ENCODE assay signal across 20 cellular contexts in genomic region chr16:56116577-56116964, GRCh38.
A peak's percentile ranks its signal among the peaks of the same experiment; 100 is the strongest.
DNase-seq lines count a peak whose midpoint lies in the region; ATAC-seq and TF ChIP-seq lines count a peak whose summit lies in the region.
"Had no signal": no experiment of that assay in that cellular context is flagged by ENCODE, and none has a peak within 500 bp of the region (broad histone marks: within the 10 kb centered on the region; RNA-seq: fewer than 3 reads in every experiment).

No MANE protein-coding gene starts in this region.

- no CpG with 5 or more reads among the region's 1 CpG for WGBS in mesendoderm (ENCODE audit: extremely low coverage, insufficient coverage, low lambda C conversion rate)

- H3K79me1 ChIP-seq in mesendoderm (ENCODE audit: low read length) = no peaks in the 10 kb centered on the region

- H3K36me3 Mint-ChIP-seq in endothelial cell (ENCODE audit: low read depth, unreplicated experiment) = no peaks in the 10 kb centered on the region
- H3K36me3 Mint-ChIP-seq: CD8-positive, alpha-beta memory T cell had no signal

- H3K27ac ChIP-seq in mesendoderm (ENCODE audit: low read depth, low read length) = no peak overlapping the region
- peak overlapping the region; percentile 22 for H3K27ac ChIP-seq in temporal lobe (ENCODE audit: low read depth, low read length)
- H3K27ac ChIP-seq: C4-2B, Peyer's patch, SJCRH30 had no signal

- no peaks in the 10 kb centered on the region for H3K36me3 ChIP-seq in mesendoderm (ENCODE audit: control insufficient read depth, insufficient read depth, low read length)
- H3K36me3 ChIP-seq in BE2C = no peaks in the 10 kb centered on the region
- H3K36me3 ChIP-seq: Peyer's patch, SJCRH30 had no signal

- H2AK5ac ChIP-seq in mesendoderm (ENCODE audit: low read length) = no peak overlapping the region

- H3K4me3 ChIP-seq in mesendoderm (ENCODE audit: low read length) (no peak overlapping the region), BE2C (ENCODE audit: low read depth, low read length) (no peak overlapping the region)
- H3K4me3 ChIP-seq: Peyer's patch, SJCRH30 had no signal

- no peak overlapping the region for H2BK120ac ChIP-seq in mesendoderm (ENCODE audit: low read depth, low read length)

- H3K56ac ChIP-seq in mesendoderm (ENCODE audit: low read length) = no peak overlapping the region

- no peak overlapping the region for H4K8ac ChIP-seq in mesendoderm (ENCODE audit: low read depth, low read length)

- no peak for ATAC-seq in GM18511 (IDR thresholded peaks at IDR 0.05; ENCODE audit: unreplicated experiment)
- ATAC-seq: HepG2 had no signal

- no peak overlapping the region for H3K9ac ChIP-seq in mesendoderm (ENCODE audit: low read length)

- peaks cover 17% of the 10 kb centered on the region for H3K4me1 Mint-ChIP-seq in endothelial cell (ENCODE audit: unreplicated experiment)

- H3K27me3 ChIP-seq in mesendoderm (ENCODE audit: insufficient read depth, low read length, poor library complexity) (no peaks in the 10 kb centered on the region), BE2C (no peaks in the 10 kb centered on the region)
- H3K27me3 ChIP-seq: Peyer's patch, SJCRH30 had no signal

- H3K4me2 ChIP-seq in mesendoderm (ENCODE audit: low read length) = no peak overlapping the region

- H2BK5ac ChIP-seq in mesendoderm (ENCODE audit: low read length) = no peak overlapping the region

- no peaks in the 10 kb centered on the region for H3K79me2 ChIP-seq in mesendoderm (ENCODE audit: control insufficient read depth, insufficient read depth, low read length)

- H3K4me1 ChIP-seq in mesendoderm (ENCODE audit: control insufficient read depth, low read depth, low read length) = peaks cover 13% of the 10 kb centered on the region
- H3K4me1 ChIP-seq in BE2C = peaks cover 30% of the 10 kb centered on the region
- H3K4me1 ChIP-seq: Peyer's patch, SJCRH30 had no signal

- DNase-seq in NCI-H146 (lab: John Stamatoyannopoulos, UW) (peak; percentile 4), NCI-H146 treated with DMSO at 0.1 percent for 48 hours (lab: John Stamatoyannopoulos, UW; ENCODE audit: unreplicated experiment) (no peak), endothelial cell (ENCODE audit: low spot score) (no peak), mesendoderm (no peak), BE2C (no peak), middle frontal gyrus (ENCODE audit: extremely low spot score, low spot score) (no peak)
- DNase-seq: AML-193; Calu3; CD8-positive, alpha-beta memory T cell; KBM-7; MM.1S; NCI-H1048; NCI-H2029 treated with DMSO at 0.1 percent for 48 hours; NCI-H345; Peyer's patch; SJCRH30 had no signal

- peak overlapping the region; percentile 60 for H3K18ac ChIP-seq in mesendoderm (ENCODE audit: low read length)

- no peak overlapping the region for H4K5ac ChIP-seq in mesendoderm (ENCODE audit: low read length)

- no peaks in the 10 kb centered on the region for H3K9me3 ChIP-seq in BE2C
- H3K9me3 ChIP-seq: Peyer's patch, SJCRH30 had no signal

- no peak overlapping the region for H3K23ac ChIP-seq in mesendoderm (ENCODE audit: low read length)

- no peak overlapping the region for H2BK15ac ChIP-seq in mesendoderm (replicated peaks; ENCODE audit: low read depth)

- peak overlapping the region; percentile 75 for H3K27ac Mint-ChIP-seq in endothelial cell (ENCODE audit: unreplicated experiment)
- H3K27ac Mint-ChIP-seq: CD8-positive, alpha-beta memory T cell had no signal

- H3K27me3 Mint-ChIP-seq in endothelial cell (ENCODE audit: unreplicated experiment) = no peaks in the 10 kb centered on the region

- no peak overlapping the region for H3K4me3 Mint-ChIP-seq in endothelial cell (ENCODE audit: unreplicated experiment)
- H3K4me3 Mint-ChIP-seq: CD8-positive, alpha-beta memory T cell had no signal

- no peak overlapping the region for H3K4ac ChIP-seq in mesendoderm (ENCODE audit: low read depth, low read length)

- no peak for TF ChIP-seq CTCF in endothelial cell (IDR thresholded peaks at IDR 0.05; ENCODE audit: unreplicated experiment)
- TF ChIP-seq CTCF in BE2C (IDR thresholded peaks at IDR 0.05; ENCODE audit: low read depth, low read length) = no peak

- no peaks in the 10 kb centered on the region for H3K9me3 Mint-ChIP-seq in endothelial cell (ENCODE audit: unreplicated experiment)
- H3K9me3 Mint-ChIP-seq: CD8-positive, alpha-beta memory T cell had no signal
